17 cellular contexts compared by ENCODE assay signal in genomic region chr9:87587864-87588263, GRCh38.
DNase-seq lines count a peak whose midpoint lies in the region; ATAC-seq, FAIRE-seq and TF ChIP-seq lines count a peak whose summit lies in the region.
"Had no signal": no experiment of that assay in that cellular context is flagged by ENCODE, and none has a peak within 500 bp of the region (broad histone marks: within the 10 kb centered on the region; RNA-seq: fewer than 3 reads in every experiment).

No MANE protein-coding gene starts in this region.

- 92% methylated on average over 2 of the region's 2 CpGs for WGBS in HepG2 (ENCODE audit: low lambda C conversion rate)
- whole genome bisulfite sequencing in right lobe of liver (ENCODE audit: insufficient coverage, low coverage, low lambda C conversion rate, missing lambda C conversion rate): 88% methylated on average over 2 of the region's 2 CpGs
- 33% methylated on average over 2 of the region's 2 CpGs for WGBS in K562 (ENCODE audit: insufficient coverage, low coverage, missing lambda C conversion rate)

- H4K20me1 ChIP-seq in HepG2 (ENCODE audit: insufficient read depth, low read length) (no peaks in the 10 kb centered on the region), K562 (replicated peaks; ENCODE audit: control insufficient read depth, insufficient read depth, low read length) (no peaks in the 10 kb centered on the region)

- H3K27me3 ChIP-seq in HepG2 (ENCODE audit: control insufficient read depth in 1 of 2, insufficient read depth in 2 of 2, low read length in 2 of 2): no peaks in the 10 kb centered on the region
- no peaks in the 10 kb centered on the region for H3K27me3 ChIP-seq in right lobe of liver
- no peaks in the 10 kb centered on the region for H3K27me3 ChIP-seq in K562 (ENCODE audit: control insufficient read depth in 2 of 2, insufficient read depth in 2 of 2, low read length in 2 of 2)
- H3K27me3 ChIP-seq: BE2C had no signal

- no TSS peak for BruUV-seq in HepG2 (replicated peaks; lab: Mats Ljungman, UMichigan)
- BruUV-seq in K562 (replicated peaks; lab: Mats Ljungman, UMichigan): no TSS peak

- no peak for TF ChIP-seq POLR2A in HepG2 (IDR thresholded peaks at IDR 0.05; ENCODE audit: insufficient read depth in 1 of 2, low read depth in 2 of 2, low read length in 2 of 2)
- TF ChIP-seq POLR2A in right lobe of liver (IDR thresholded peaks at IDR 0.05): no peak
- TF ChIP-seq POLR2A in K562 (conservative IDR thresholded peaks at IDR 0.05): no peak

- H3K9me3 ChIP-seq in HepG2 (ENCODE audit: low read length): no peaks in the 10 kb centered on the region
- no peaks in the 10 kb centered on the region for H3K9me3 ChIP-seq in right lobe of liver
- no peaks in the 10 kb centered on the region for H3K9me3 ChIP-seq in K562 (replicated peaks; ENCODE audit: control insufficient read depth, insufficient read depth, low read depth, low read length)
- H3K9me3 ChIP-seq: BE2C had no signal

- H3K79me2 ChIP-seq in HepG2 (ENCODE audit: insufficient read depth, low read length): peaks cover 7% of the 10 kb centered on the region
- peaks cover 4% of the 10 kb centered on the region; the same call in 1 of the 3 replicates for H3K79me2 ChIP-seq in K562 (ENCODE audit: control insufficient read depth, insufficient read depth, low read length)

- H3K27ac Mint-ChIP-seq in nephron (peak overlapping the region; percentile 48 to 80 (median 71)), endothelial cell (ENCODE audit: unreplicated experiment) (no peak overlapping the region)
- H3K27ac Mint-ChIP-seq: CD4-positive, alpha-beta memory T cell had no signal

- peak; percentile 21 for FAIRE-seq in HepG2 (lab: Jason Lieb, UNC)
- FAIRE-seq in K562 (lab: Jason Lieb, UNC): no peak
- FAIRE-seq: A204.1, GM12878, GM18507, H54 had no signal

- ATAC-seq in HepG2 (no peak), right lobe of liver (no peak), K562 (no peak), HG02885 (IDR thresholded peaks at IDR 0.05; ENCODE audit: poor library complexity, unreplicated experiment) (no peak)
- ATAC-seq: GM12878, HCT116 had no signal

- no peak for TF ChIP-seq RAD21 in HepG2 (CRISPR knock-in tag; IDR thresholded peaks at IDR 0.05)
- no peak for TF ChIP-seq RAD21 in K562 (CRISPR knock-in tag; conservative IDR thresholded peaks at IDR 0.05 in 1 of 2, IDR thresholded peaks at IDR 0.05 in 1 of 2)

- no peak for TF ChIP-seq EP300 in HepG2 (IDR thresholded peaks at IDR 0.05; ENCODE audit: low read depth in 2 of 2, low read length in 2 of 2)
- TF ChIP-seq EP300 in HepG2 (CRISPR knock-in tag; IDR thresholded peaks at IDR 0.05; ENCODE audit: borderline replicate concordance): no peak
- TF ChIP-seq EP300 in K562 (IDR thresholded peaks at IDR 0.05; ENCODE audit: low read length): no peak

- peaks cover 43% of the 10 kb centered on the region for H3K4me1 Mint-ChIP-seq in nephron
- no peaks in the 10 kb centered on the region for H3K4me1 Mint-ChIP-seq in endothelial cell (ENCODE audit: unreplicated experiment)
- H3K4me1 Mint-ChIP-seq: CD4-positive, alpha-beta memory T cell had no signal

- H3K9ac ChIP-seq in HepG2 (ENCODE audit: insufficient read depth, low read depth, low read length): no peak overlapping the region
- no peak overlapping the region for H3K9ac ChIP-seq in K562 (ENCODE audit: insufficient read depth in 1 of 2, low read depth in 2 of 2, low read length in 2 of 2)
- H3K9ac ChIP-seq: GM23248 had no signal

- H2AFZ ChIP-seq in HepG2 (ENCODE audit: low read length): no peak overlapping the region
- H2AFZ ChIP-seq in K562 (ENCODE audit: low read depth, low read length): no peak overlapping the region
- H2AFZ ChIP-seq: GM23248 had no signal

- intact Hi-C loops in HepG2 (cut with micrococcal nuclease; ENCODE audit: unreplicated experiment) (no loop called here), right lobe of liver (cut with DNase I) (no loop called here), K562 (cut with micrococcal nuclease) (no loop called here)

- in situ Hi-C loops in HepG2 (cut with HindIII; ENCODE audit: extremely low pct_ligation_motif_present, low pct_unique_long_range_greater_than_20kb) (no loop called here), K562 (cut with MboI) (no loop called here)

- CTCF ChIA-PET in HepG2 (lab: Yijun Ruan, JAX; ENCODE audit: low intra/inter-chr PET ratio, low total read pairs) (no interaction called here), K562 (lab: Yijun Ruan, JAX; ENCODE audit: low intra/inter-chr PET ratio) (no interaction called here)

- H3K9me1 ChIP-seq in K562 (ENCODE audit: control insufficient read depth, insufficient read depth, low read length): no peaks in the 10 kb centered on the region

- H3K4me3 ChIP-seq in HepG2 (replicated peaks in 1 of 3; ENCODE audit: insufficient read depth in 1 of 3, low read depth in 2 of 3, low read length in 3 of 3) (no peak overlapping the region), right lobe of liver (no peak overlapping the region), K562 (no peak overlapping the region)
- H3K4me3 ChIP-seq: GM12878, GM23248 had no signal

- H3K4me3 Mint-ChIP-seq in nephron (no peak overlapping the region), endothelial cell (ENCODE audit: unreplicated experiment) (no peak overlapping the region)
- H3K4me3 Mint-ChIP-seq: CD4-positive, alpha-beta memory T cell had no signal

- H3K4me1 ChIP-seq in HepG2 (ENCODE audit: insufficient read depth, low read length): peaks cover 28% of the 10 kb centered on the region
- H3K4me1 ChIP-seq in right lobe of liver: peaks cover 0 to 33% (median 16%) of the 10 kb centered on the region in 4 donors
- H3K4me1 ChIP-seq in K562 (replicated peaks in 1 of 2; ENCODE audit: control insufficient read depth in 2 of 2, insufficient read depth in 2 of 2, low read length in 2 of 2): peaks cover 10 to 14% of the 10 kb centered on the region in 2 experiments; a peak in 4 of 5 replicates

- DNase-seq in HepG2 (ENCODE audit: low spot score) (no peak), right lobe of liver (no peak), K562 (ENCODE audit: extremely low read depth in 1 of 4, low spot score in 3 of 4) (no peak), endothelial cell (ENCODE audit: low spot score) (no peak), caudate nucleus (lab: John Stamatoyannopoulos, UW) (no peak)
- DNase-seq: BE2C; CD4-positive, alpha-beta memory T cell; DMS79; GM23248 had no signal

- H3K36me3 ChIP-seq in HepG2 (replicated peaks in 1 of 2; ENCODE audit: control insufficient read depth in 1 of 2, insufficient read depth in 2 of 2, low read length in 2 of 2) (peaks cover under 1 to 2% of the 10 kb centered on the region in 2 experiments; a peak in 3 of 5 replicates), right lobe of liver (no peaks in the 10 kb centered on the region), K562 (ENCODE audit: control insufficient read depth, insufficient read depth, low read length) (no peaks in the 10 kb centered on the region)
- H3K36me3 ChIP-seq: BE2C had no signal

- H3K27ac ChIP-seq in HepG2 (ENCODE audit: extremely low read length, insufficient read depth, low read length) (no peak overlapping the region), right lobe of liver (peak overlapping the region in 1 of 3 donors; percentile 13), K562 (ENCODE audit: extremely low read depth, low read depth, low read length) (no peak overlapping the region), caudate nucleus (ENCODE audit: low read depth, low read length) (no peak overlapping the region)
- H3K27ac ChIP-seq: C4-2B, GM23248 had no signal

- H3K4me2 ChIP-seq in HepG2 (ENCODE audit: low read depth, low read length): no peak overlapping the region
- no peak overlapping the region for H3K4me2 ChIP-seq in K562 (ENCODE audit: insufficient read depth, low read length)

- H3K27me3 Mint-ChIP-seq in nephron (ENCODE audit: low read depth) (no peaks in the 10 kb centered on the region), endothelial cell (ENCODE audit: unreplicated experiment) (peaks cover 1% of the 10 kb centered on the region)

- H3K36me3 Mint-ChIP-seq in nephron (ENCODE audit: low read depth): peaks cover 3% of the 10 kb centered on the region
- no peaks in the 10 kb centered on the region for H3K36me3 Mint-ChIP-seq in endothelial cell (ENCODE audit: low read depth, unreplicated experiment)
- H3K36me3 Mint-ChIP-seq: CD4-positive, alpha-beta memory T cell had no signal

- POLR2A ChIA-PET in HepG2 (lab: Yijun Ruan, JAX): no interaction called here
- POLR2A ChIA-PET in K562 (lab: Yijun Ruan, JAX): interaction anchor here (1.1 kb wide), 2 partner anchors 9 to 11 kb away, joined by 3 to 5 read pairs; no protein-coding TSS in a partner anchor

- no peak for TF ChIP-seq CTCF in HepG2 (CRISPR knock-in tag; IDR thresholded peaks at IDR 0.05)
- no peak for TF ChIP-seq CTCF in right lobe of liver (IDR thresholded peaks at IDR 0.05)
- no peak for TF ChIP-seq CTCF in K562 (IDR thresholded peaks at IDR 0.05 in 2 of 3, conservative IDR thresholded peaks at IDR 0.05 in 1 of 3; ENCODE audit: insufficient read depth in 2 of 3, low read depth in 1 of 3, low read length in 3 of 3)
- TF ChIP-seq CTCF in nephron (IDR thresholded peaks at IDR 0.05; ENCODE audit: unreplicated experiment in 3 of 3): no peak
- TF ChIP-seq CTCF in endothelial cell (IDR thresholded peaks at IDR 0.05; ENCODE audit: unreplicated experiment): no peak

- H3K9me3 Mint-ChIP-seq in nephron: no peaks in the 10 kb centered on the region
- H3K9me3 Mint-ChIP-seq in endothelial cell (ENCODE audit: unreplicated experiment): no peaks in the 10 kb centered on the region

TF ChIP-seq in K562, 482 proteins besides CTCF, POLR2A, EP300 and RAD21:
- TF ChIP-seq ZNF316 (IDR thresholded peaks at IDR 0.05): no peak
- TF ChIP-seq RBM25 (IDR thresholded peaks at IDR 0.05; ENCODE audit: low read depth, low read length, severe bottlenecking): peak; percentile 53
- TF ChIP-seq ZFP36 (IDR thresholded peaks at IDR 0.05; ENCODE audit: low read depth, low read length, partially characterized antibody): peak; percentile 13
- TF ChIP-seq NR0B1 (IDR thresholded peaks at IDR 0.05; ENCODE audit: partially characterized antibody): no peak

Comparison
In these comparisons a context has a peak if more than half of its experiments do, and no peak if none do; other contexts are left out.
1. Of the 241 proteins assayed by ChIP-seq in both HepG2 and K562: peak only in HepG2: none; only in K562: ZFP36; in both: none; in neither: 240.